In the genomic region with DNA sequence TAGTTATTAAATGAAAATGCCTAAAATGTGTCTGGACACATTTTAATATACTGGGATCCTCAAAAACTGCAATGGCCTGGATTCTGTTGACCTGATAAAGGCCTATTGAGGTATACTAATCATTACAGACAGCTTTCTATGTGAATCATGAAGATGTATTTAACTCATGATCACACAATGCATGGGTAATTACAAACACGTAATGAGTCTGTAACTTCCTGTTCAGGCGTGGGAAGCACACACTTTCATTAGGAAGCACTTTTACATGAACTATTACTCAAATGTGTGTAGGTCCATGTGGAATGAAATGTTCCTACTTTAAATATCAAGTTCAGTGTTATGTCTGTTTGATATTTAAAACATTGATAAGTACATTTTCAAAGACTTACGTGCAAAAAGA, we compare ENCODE assay signal across 30 cellular contexts.
"Had no signal": no experiment of that assay in that cellular context is flagged by ENCODE, and none has a peak within 500 bp of the region (broad histone marks: within the 10 kb centered on the region; RNA-seq: fewer than 3 reads in every experiment).

No MANE protein-coding gene starts in this region.

- H3K27me3 ChIP-seq: ascending aorta, body of pancreas, breast epithelium, SJSA1 had no signal

- H3K9me3 Mint-ChIP-seq: activated CD4-positive, alpha-beta T cell treated with anti-CD3 and anti-CD28 coated beads, Interleukin-2, amount 10 ng/mL, durations not matched to agents 24 days and 14 days; activated naive CD4-positive, alpha-beta T cell treated with anti-CD3 and anti-CD28 coated beads, Interleukin-2, amount 50 U/mL, for 24 hours; activated naive CD8-positive, alpha-beta T cell treated with anti-CD3 and anti-CD28 coated beads, Interleukin-2, amount 10 ng/mL, durations not matched to agents 7 days and 5 days; activated T-cell treated with anti-CD3 and anti-CD28 coated beads, Interleukin-2, amount 50 U/mL, for 72 hours; activated T-helper 17 cell treated with anti-CD3 and anti-CD28 coated beads, Interleukin-2, amount 50 U/mL, for 72 hours; T-helper 1 cell treated with Interleukin-12 subunit alpha and Interleukin-12 subunit beta and Interleukin-4 antibody, amounts not matched to agents 30 μg/mL and 1 μg/mL, for 36 hours; T-helper 2 cell treated with Interferon-gamma antibody and Interleukin-4, amounts not matched to agents 5 μg/mL and 100 μg/mL, for 36 hours had no signal

- H3K9ac ChIP-seq: SK-N-SH had no signal

- H3K9me3 ChIP-seq: ascending aorta, body of pancreas, breast epithelium, SJSA1, SK-N-SH had no signal

- H3K27me3 Mint-ChIP-seq: activated CD4-positive, alpha-beta T cell treated with anti-CD3 and anti-CD28 coated beads, Interleukin-2, amount 10 ng/mL, durations not matched to agents 24 days and 14 days; activated CD8-positive, alpha-beta T cell treated with anti-CD3 and anti-CD28 coated beads for 36 hours; activated naive CD4-positive, alpha-beta T cell treated with anti-CD3 and anti-CD28 coated beads, Interleukin-2, amount 50 U/mL, for 24 hours; activated naive CD8-positive, alpha-beta T cell treated with anti-CD3 and anti-CD28 coated beads, Interleukin-2, amount 10 ng/mL, durations not matched to agents 7 days and 5 days; activated T-helper 17 cell treated with anti-CD3 and anti-CD28 coated beads, Interleukin-2, amount 50 U/mL, for 72 hours had no signal

- H3K4me3 ChIP-seq: ascending aorta, body of pancreas, breast epithelium, SJSA1 had no signal

- H3K36me3 ChIP-seq: ascending aorta, breast epithelium, SJSA1 had no signal

- H3K36me3 Mint-ChIP-seq: activated naive CD4-positive, alpha-beta T cell treated with anti-CD3 and anti-CD28 coated beads, Interleukin-2, amount 50 U/mL, for 24 hours; activated naive CD8-positive, alpha-beta T cell treated with anti-CD3 and anti-CD28 coated beads, Interleukin-2, amount 10 ng/mL, durations not matched to agents 7 days and 5 days had no signal

- H3K4me3 Mint-ChIP-seq: activated CD4-positive, alpha-beta T cell treated with anti-CD3 and anti-CD28 coated beads, Interleukin-2, amount 10 ng/mL, durations not matched to agents 24 days and 14 days; activated CD8-positive, alpha-beta T cell treated with anti-CD3 and anti-CD28 coated beads for 36 hours; activated naive CD4-positive, alpha-beta T cell treated with anti-CD3 and anti-CD28 coated beads, Interleukin-2, amount 50 U/mL, for 24 hours; activated naive CD8-positive, alpha-beta T cell treated with anti-CD3 and anti-CD28 coated beads, Interleukin-2, amount 10 ng/mL, durations not matched to agents 7 days and 5 days; activated T-cell treated with anti-CD3 and anti-CD28 coated beads, Interleukin-2, amount 50 U/mL, for 72 hours; activated T-helper 17 cell treated with anti-CD3 and anti-CD28 coated beads, Interleukin-2, amount 50 U/mL, for 72 hours; T-helper 1 cell treated with Interleukin-12 subunit alpha and Interleukin-12 subunit beta and Interleukin-4 antibody, amounts not matched to agents 30 μg/mL and 1 μg/mL, for 36 hours; T-helper 2 cell treated with Interferon-gamma antibody and Interleukin-4, amounts not matched to agents 5 μg/mL and 100 μg/mL, for 36 hours had no signal

- H3K27ac ChIP-seq: ascending aorta, body of pancreas, breast epithelium, SJSA1 had no signal

- H3K4me1 ChIP-seq: ascending aorta, body of pancreas, breast epithelium, SJSA1 had no signal

- DNase-seq: activated CD4-positive, alpha-beta T cell treated with anti-CD3 and anti-CD28 coated beads, Interleukin-2, amount 10 ng/mL, durations not matched to agents 24 days and 14 days; activated CD4-positive, alpha-beta T cell treated with anti-CD3 and anti-CD28 coated beads, Interleukin-2, amount 50 U/mL, for 4 hours; activated CD8-positive, alpha-beta T cell treated with anti-CD3 and anti-CD28 coated beads for 36 hours; activated effector memory CD4-positive, alpha-beta T cell treated with anti-CD3 and anti-CD28 coated beads, Interleukin-2, amount 50 U/mL, for 16 hours; activated naive CD4-positive, alpha-beta T cell; activated naive CD8-positive, alpha-beta T cell treated with anti-CD3 and anti-CD28 coated beads, Interleukin-2, amount 10 ng/mL, durations not matched to agents 7 days and 5 days; activated T-cell treated with anti-CD3 and anti-CD28 coated beads, Interleukin-2, amount 50 U/mL, for 1 hour; activated T-cell treated with anti-CD3 and anti-CD28 coated beads, Interleukin-2, amount 50 U/mL, for 72 hours; amygdala; body of pancreas; caudate nucleus; NCI-H1105; NCI-H1417 treated with DMSO at 0.1 percent for 48 hours; NCI-H187 treated with DMSO at 0.1 percent for 48 hours; NCI-H2081; NCI-H226; NCI-H446 treated with DMSO at 0.1 percent for 48 hours; NCI-H524; NCI-H69; NCI-H82; SHP77 treated with DMSO at 0.1 percent for 48 hours; SK-N-SH had no signal

- H3K27ac Mint-ChIP-seq: activated CD4-positive, alpha-beta T cell treated with anti-CD3 and anti-CD28 coated beads, Interleukin-2, amount 10 ng/mL, durations not matched to agents 24 days and 14 days; activated CD8-positive, alpha-beta T cell treated with anti-CD3 and anti-CD28 coated beads for 36 hours; activated naive CD4-positive, alpha-beta T cell treated with anti-CD3 and anti-CD28 coated beads, Interleukin-2, amount 50 U/mL, for 24 hours; activated naive CD8-positive, alpha-beta T cell treated with anti-CD3 and anti-CD28 coated beads, Interleukin-2, amount 10 ng/mL, durations not matched to agents 7 days and 5 days; activated T-cell treated with anti-CD3 and anti-CD28 coated beads, Interleukin-2, amount 50 U/mL, for 72 hours; activated T-helper 17 cell treated with anti-CD3 and anti-CD28 coated beads, Interleukin-2, amount 50 U/mL, for 72 hours; T-helper 1 cell treated with Interleukin-12 subunit alpha and Interleukin-12 subunit beta and Interleukin-4 antibody, amounts not matched to agents 30 μg/mL and 1 μg/mL, for 36 hours; T-helper 2 cell treated with Interferon-gamma antibody and Interleukin-4, amounts not matched to agents 5 μg/mL and 100 μg/mL, for 36 hours had no signal

- H3K4me2 ChIP-seq: SK-N-SH had no signal

- FAIRE-seq: TTC549 had no signal

- H3K4me1 Mint-ChIP-seq: activated CD4-positive, alpha-beta T cell treated with anti-CD3 and anti-CD28 coated beads, Interleukin-2, amount 10 ng/mL, durations not matched to agents 24 days and 14 days; activated naive CD4-positive, alpha-beta T cell treated with anti-CD3 and anti-CD28 coated beads, Interleukin-2, amount 50 U/mL, for 24 hours; activated naive CD8-positive, alpha-beta T cell treated with anti-CD3 and anti-CD28 coated beads, Interleukin-2, amount 10 ng/mL, durations not matched to agents 7 days and 5 days; activated T-helper 17 cell treated with anti-CD3 and anti-CD28 coated beads, Interleukin-2, amount 50 U/mL, for 72 hours had no signal
